Comparison of ENCODE assay signal across 1 cellular context in the genomic region with DNA sequence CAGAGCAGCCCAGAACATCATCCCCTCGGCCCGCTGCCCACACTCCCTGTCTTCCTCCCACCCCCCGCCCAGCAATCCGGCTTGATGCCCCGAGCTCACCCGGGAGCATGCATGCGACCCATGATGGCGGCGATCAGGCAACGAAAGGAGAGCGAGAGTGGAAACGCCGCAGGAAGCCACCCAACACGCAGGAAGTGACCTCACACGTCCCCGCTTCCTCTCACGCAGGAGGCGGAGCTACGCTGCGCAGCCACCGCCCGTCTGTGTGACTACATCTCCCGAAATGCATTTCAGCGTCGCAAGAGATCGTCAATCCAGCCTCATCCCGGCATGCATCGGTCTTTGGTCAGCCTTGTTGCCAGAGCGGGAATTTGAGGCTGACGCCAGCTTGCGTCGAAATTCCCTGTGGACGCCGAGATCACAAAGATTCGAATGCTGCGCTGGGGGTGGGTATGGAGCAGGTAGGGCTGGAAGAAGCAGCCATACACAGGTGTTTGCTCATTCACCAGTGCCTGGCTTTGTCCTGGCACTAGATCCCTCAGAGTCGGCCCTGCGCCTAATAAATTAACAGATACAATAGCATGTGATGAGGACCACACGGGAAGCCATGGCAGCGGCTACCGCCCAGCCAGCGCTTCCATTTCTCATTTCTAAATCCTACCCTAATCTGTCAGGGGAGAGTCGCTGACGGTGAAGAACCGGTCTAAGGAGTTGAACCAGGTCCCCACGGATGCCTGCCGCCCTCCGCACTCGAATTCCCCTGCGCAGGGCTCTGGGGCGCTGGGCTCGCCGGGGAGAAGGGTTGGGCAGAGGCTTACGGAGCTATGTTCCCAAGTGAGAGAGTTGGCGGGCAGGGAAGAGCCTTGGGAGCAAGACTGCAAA.
A peak's percentile ranks its signal among the peaks of the same experiment; 100 is the strongest.
TF ChIP-seq lines count a peak whose summit lies in the region.

A gene (minus strand): TSS at position 148 of the 882 bp plus-strand sequence. CDS start 26 bp downstream, at position 122.

TF ChIP-seq in HepG2, 621 proteins besides CTCF, POLR2A, EP300 and RAD21 (continued from another document and continues in another):
- TF ChIP-seq SMYD3 (CRISPR knock-in tag; IDR thresholded peaks at IDR 0.05): peak; percentile 91; the same call in 1 of the 2 replicates
- no peak for TF ChIP-seq AKAP8 (CRISPR knock-in tag; IDR thresholded peaks at IDR 0.05)
- TF ChIP-seq, protein P1, sequence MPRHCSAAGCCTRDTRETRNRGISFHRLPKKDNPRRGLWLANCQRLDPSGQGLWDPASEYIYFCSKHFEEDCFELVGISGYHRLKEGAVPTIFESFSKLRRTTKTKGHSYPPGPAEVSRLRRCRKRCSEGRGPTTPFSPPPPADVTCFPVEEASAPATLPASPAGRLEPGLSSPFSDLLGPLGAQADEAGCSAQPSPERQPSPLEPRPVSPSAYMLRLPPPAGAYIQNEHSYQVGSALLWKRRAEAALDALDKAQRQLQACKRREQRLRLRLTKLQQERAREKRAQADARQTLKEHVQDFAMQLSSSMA (CRISPR knock-in tag; IDR thresholded peaks at IDR 0.05): no peak
- TF ChIP-seq, protein P2, sequence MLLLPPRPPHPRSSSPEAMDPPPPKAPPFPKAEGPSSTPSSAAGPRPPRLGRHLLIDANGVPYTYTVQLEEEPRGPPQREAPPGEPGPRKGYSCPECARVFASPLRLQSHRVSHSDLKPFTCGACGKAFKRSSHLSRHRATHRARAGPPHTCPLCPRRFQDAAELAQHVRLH (CRISPR knock-in tag; IDR thresholded peaks at IDR 0.05; ENCODE audit: borderline replicate concordance, low read depth): no peak; the same call in 1 of the 2 replicates
- peak; percentile 96 for TF ChIP-seq RBFOX2 (IDR thresholded peaks at IDR 0.05; ENCODE audit: low read depth, low read length)
- TF ChIP-seq, protein P3, sequence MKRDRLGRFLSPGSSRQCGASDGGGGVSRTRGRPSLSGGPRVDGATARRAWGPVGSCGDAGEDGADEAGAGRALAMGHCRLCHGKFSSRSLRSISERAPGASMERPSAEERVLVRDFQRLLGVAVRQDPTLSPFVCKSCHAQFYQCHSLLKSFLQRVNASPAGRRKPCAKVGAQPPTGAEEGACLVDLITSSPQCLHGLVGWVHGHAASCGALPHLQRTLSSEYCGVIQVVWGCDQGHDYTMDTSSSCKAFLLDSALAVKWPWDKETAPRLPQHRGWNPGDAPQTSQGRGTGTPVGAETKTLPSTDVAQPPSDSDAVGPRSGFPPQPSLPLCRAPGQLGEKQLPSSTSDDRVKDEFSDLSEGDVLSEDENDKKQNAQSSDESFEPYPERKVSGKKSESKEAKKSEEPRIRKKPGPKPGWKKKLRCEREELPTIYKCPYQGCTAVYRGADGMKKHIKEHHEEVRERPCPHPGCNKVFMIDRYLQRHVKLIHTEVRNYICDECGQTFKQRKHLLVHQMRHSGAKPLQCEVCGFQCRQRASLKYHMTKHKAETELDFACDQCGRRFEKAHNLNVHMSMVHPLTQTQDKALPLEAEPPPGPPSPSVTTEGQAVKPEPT (CRISPR knock-in tag; IDR thresholded peaks at IDR 0.05; ENCODE audit: low read depth): no peak; the same call in 1 of the 2 replicates
- no peak for TF ChIP-seq HOXA5 (CRISPR knock-in tag; IDR thresholded peaks at IDR 0.05)
- TF ChIP-seq, protein P4, sequence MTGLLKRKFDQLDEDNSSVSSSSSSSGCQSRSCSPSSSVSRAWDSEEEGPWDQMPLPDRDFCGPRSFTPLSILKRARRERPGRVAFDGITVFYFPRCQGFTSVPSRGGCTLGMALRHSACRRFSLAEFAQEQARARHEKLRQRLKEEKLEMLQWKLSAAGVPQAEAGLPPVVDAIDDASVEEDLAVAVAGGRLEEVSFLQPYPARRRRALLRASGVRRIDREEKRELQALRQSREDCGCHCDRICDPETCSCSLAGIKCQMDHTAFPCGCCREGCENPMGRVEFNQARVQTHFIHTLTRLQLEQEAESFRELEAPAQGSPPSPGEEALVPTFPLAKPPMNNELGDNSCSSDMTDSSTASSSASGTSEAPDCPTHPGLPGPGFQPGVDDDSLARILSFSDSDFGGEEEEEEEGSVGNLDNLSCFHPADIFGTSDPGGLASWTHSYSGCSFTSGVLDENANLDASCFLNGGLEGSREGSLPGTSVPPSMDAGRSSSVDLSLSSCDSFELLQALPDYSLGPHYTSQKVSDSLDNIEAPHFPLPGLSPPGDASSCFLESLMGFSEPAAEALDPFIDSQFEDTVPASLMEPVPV (CRISPR knock-in tag; IDR thresholded peaks at IDR 0.05): peak; percentile 93
- TF ChIP-seq, protein P5, sequence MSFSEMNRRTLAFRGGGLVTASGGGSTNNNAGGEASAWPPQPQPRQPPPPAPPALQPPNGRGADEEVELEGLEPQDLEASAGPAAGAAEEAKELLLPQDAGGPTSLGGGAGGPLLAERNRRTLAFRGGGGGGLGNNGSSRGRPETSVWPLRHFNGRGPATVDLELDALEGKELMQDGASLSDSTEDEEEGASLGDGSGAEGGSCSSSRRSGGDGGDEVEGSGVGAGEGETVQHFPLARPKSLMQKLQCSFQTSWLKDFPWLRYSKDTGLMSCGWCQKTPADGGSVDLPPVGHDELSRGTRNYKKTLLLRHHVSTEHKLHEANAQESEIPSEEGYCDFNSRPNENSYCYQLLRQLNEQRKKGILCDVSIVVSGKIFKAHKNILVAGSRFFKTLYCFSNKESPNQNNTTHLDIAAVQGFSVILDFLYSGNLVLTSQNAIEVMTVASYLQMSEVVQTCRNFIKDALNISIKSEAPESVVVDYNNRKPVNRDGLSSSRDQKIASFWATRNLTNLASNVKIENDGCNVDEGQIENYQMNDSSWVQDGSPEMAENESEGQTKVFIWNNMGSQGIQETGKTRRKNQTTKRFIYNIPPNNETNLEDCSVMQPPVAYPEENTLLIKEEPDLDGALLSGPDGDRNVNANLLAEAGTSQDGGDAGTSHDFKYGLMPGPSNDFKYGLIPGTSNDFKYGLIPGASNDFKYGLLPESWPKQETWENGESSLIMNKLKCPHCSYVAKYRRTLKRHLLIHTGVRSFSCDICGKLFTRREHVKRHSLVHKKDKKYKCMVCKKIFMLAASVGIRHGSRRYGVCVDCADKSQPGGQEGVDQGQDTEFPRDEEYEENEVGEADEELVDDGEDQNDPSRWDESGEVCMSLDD (CRISPR knock-in tag; IDR thresholded peaks at IDR 0.05; ENCODE audit: borderline replicate concordance): no peak
- TF ChIP-seq SRSF4 (IDR thresholded peaks at IDR 0.05; ENCODE audit: low read depth, low read length, poor library complexity, severe bottlenecking): no peak
- TF ChIP-seq, protein P6, sequence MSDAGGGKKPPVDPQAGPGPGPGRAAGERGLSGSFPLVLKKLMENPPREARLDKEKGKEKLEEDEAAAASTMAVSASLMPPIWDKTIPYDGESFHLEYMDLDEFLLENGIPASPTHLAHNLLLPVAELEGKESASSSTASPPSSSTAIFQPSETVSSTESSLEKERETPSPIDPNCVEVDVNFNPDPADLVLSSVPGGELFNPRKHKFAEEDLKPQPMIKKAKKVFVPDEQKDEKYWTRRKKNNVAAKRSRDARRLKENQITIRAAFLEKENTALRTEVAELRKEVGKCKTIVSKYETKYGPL (CRISPR knock-in tag; IDR thresholded peaks at IDR 0.05): no peak
- TF ChIP-seq, protein P7, sequence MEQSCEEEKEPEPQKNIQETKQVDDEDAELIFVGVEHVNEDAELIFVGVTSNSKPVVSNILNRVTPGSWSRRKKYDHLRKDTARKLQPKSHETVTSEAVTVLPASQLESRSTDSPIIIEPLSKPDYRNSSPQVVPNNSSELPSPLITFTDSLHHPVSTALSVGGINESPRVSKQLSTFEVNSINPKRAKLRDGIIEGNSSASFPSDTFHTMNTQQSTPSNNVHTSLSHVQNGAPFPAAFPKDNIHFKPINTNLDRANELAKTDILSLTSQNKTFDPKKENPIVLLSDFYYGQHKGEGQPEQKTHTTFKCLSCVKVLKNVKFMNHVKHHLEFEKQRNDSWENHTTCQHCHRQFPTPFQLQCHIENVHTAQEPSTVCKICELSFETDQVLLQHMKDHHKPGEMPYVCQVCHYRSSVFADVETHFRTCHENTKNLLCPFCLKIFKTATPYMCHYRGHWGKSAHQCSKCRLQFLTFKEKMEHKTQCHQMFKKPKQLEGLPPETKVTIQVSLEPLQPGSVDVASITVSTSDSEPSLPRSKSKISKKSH (CRISPR knock-in tag; IDR thresholded peaks at IDR 0.05; ENCODE audit: borderline replicate concordance): peak; percentile 85
- TF ChIP-seq, protein P8, sequence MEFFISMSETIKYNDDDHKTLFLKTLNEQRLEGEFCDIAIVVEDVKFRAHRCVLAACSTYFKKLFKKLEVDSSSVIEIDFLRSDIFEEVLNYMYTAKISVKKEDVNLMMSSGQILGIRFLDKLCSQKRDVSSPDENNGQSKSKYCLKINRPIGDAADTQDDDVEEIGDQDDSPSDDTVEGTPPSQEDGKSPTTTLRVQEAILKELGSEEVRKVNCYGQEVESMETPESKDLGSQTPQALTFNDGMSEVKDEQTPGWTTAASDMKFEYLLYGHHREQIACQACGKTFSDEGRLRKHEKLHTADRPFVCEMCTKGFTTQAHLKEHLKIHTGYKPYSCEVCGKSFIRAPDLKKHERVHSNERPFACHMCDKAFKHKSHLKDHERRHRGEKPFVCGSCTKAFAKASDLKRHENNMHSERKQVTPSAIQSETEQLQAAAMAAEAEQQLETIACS (CRISPR knock-in tag; IDR thresholded peaks at IDR 0.05): no peak
- TF ChIP-seq POLR2AphosphoS2 (IDR thresholded peaks at IDR 0.05; ENCODE audit: low read depth, low read length): peak; percentile 77; the same call in 1 of the 2 replicates
- TF ChIP-seq SRSF9 (IDR thresholded peaks at IDR 0.05; ENCODE audit: borderline replicate concordance, insufficient read depth, low read depth, low read length, poor library complexity, severe bottlenecking): no peak
- TF ChIP-seq ZSCAN12 (CRISPR knock-in tag; IDR thresholded peaks at IDR 0.05): no peak
- no peak for TF ChIP-seq ZSCAN22 (CRISPR knock-in tag; IDR thresholded peaks at IDR 0.05)
- TF ChIP-seq TMF1 (CRISPR knock-in tag; IDR thresholded peaks at IDR 0.05; ENCODE audit: low read depth): peak; percentile 89
- TF ChIP-seq KAT8 (CRISPR knock-in tag; IDR thresholded peaks at IDR 0.05): peak; percentile 95
- TF ChIP-seq ZFP36L2 (CRISPR knock-in tag; IDR thresholded peaks at IDR 0.05): no peak
- TF ChIP-seq ZBTB7B (CRISPR knock-in tag; IDR thresholded peaks at IDR 0.05): peak; percentile 13; the same call in 1 of the 2 replicates
- TF ChIP-seq, protein P9, sequence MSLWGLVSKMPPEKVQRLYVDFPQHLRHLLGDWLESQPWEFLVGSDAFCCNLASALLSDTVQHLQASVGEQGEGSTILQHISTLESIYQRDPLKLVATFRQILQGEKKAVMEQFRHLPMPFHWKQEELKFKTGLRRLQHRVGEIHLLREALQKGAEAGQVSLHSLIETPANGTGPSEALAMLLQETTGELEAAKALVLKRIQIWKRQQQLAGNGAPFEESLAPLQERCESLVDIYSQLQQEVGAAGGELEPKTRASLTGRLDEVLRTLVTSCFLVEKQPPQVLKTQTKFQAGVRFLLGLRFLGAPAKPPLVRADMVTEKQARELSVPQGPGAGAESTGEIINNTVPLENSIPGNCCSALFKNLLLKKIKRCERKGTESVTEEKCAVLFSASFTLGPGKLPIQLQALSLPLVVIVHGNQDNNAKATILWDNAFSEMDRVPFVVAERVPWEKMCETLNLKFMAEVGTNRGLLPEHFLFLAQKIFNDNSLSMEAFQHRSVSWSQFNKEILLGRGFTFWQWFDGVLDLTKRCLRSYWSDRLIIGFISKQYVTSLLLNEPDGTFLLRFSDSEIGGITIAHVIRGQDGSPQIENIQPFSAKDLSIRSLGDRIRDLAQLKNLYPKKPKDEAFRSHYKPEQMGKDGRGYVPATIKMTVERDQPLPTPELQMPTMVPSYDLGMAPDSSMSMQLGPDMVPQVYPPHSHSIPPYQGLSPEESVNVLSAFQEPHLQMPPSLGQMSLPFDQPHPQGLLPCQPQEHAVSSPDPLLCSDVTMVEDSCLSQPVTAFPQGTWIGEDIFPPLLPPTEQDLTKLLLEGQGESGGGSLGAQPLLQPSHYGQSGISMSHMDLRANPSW (CRISPR knock-in tag; IDR thresholded peaks at IDR 0.05; ENCODE audit: borderline replicate concordance): peak; percentile 33; the same call in 1 of the 2 replicates
- TF ChIP-seq RFX3 (CRISPR knock-in tag; IDR thresholded peaks at IDR 0.05): no peak
- TF ChIP-seq, protein P10, sequence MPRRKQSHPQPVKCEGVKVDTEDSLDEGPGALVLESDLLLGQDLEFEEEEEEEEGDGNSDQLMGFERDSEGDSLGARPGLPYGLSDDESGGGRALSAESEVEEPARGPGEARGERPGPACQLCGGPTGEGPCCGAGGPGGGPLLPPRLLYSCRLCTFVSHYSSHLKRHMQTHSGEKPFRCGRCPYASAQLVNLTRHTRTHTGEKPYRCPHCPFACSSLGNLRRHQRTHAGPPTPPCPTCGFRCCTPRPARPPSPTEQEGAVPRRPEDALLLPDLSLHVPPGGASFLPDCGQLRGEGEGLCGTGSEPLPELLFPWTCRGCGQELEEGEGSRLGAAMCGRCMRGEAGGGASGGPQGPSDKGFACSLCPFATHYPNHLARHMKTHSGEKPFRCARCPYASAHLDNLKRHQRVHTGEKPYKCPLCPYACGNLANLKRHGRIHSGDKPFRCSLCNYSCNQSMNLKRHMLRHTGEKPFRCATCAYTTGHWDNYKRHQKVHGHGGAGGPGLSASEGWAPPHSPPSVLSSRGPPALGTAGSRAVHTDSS (CRISPR knock-in tag; conservative IDR thresholded peaks at IDR 0.05): no peak
- TF ChIP-seq, protein P11, sequence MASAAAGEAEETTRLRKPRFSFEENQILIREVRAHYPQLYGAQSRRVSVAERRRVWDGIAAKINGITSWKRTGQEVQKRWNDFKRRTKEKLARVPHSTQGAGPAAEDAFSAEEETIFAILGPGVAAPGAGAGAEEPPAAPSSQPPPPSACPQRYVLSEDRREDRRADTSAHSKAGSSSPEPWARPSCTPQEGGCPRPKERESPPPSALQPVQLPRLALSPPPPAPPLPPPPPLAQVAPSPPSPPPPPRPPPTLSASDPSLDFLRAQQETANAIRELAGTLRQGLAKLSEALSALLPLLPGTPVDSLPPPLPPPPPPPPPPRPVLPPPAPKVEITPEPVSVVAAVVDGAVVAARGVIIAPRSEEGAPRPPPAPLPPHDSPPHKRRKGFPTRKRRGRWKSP (CRISPR knock-in tag; IDR thresholded peaks at IDR 0.05): peak; percentile 78; the same call in 1 of the 2 replicates
- TF ChIP-seq, protein P12, sequence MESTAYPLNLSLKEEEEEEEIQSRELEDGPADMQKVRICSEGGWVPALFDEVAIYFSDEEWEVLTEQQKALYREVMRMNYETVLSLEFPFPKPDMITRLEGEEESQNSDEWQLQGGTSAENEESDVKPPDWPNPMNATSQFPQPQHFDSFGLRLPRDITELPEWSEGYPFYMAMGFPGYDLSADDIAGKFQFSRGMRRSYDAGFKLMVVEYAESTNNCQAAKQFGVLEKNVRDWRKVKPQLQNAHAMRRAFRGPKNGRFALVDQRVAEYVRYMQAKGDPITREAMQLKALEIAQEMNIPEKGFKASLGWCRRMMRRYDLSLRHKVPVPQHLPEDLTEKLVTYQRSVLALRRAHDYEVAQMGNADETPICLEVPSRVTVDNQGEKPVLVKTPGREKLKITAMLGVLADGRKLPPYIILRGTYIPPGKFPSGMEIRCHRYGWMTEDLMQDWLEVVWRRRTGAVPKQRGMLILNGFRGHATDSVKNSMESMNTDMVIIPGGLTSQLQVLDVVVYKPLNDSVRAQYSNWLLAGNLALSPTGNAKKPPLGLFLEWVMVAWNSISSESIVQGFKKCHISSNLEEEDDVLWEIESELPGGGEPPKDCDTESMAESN (CRISPR knock-in tag; conservative IDR thresholded peaks at IDR 0.05): peak; percentile 86; the same call in 1 of the 2 replicates
- TF ChIP-seq, protein P13, sequence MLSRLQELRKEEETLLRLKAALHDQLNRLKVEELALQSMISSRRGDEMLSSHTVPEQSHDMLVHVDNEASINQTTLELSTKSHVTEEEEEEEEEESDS (CRISPR knock-in tag; IDR thresholded peaks at IDR 0.05; ENCODE audit: borderline replicate concordance): peak; percentile 83
- peak; percentile 94 for TF ChIP-seq SAP130 (CRISPR knock-in tag; IDR thresholded peaks at IDR 0.05; ENCODE audit: low read depth)
- 0 out of 2 replicates have a peak, but pooled peaks have one; percentile 14 for TF ChIP-seq BRCA1 (CRISPR knock-in tag; IDR thresholded peaks at IDR 0.05)
- no peak; the same call in 1 of the 2 replicates for TF ChIP-seq ZNF841 (CRISPR knock-in tag; IDR thresholded peaks at IDR 0.05; ENCODE audit: borderline replicate concordance)
- peak; percentile 82 for TF ChIP-seq ERF (CRISPR knock-in tag; IDR thresholded peaks at IDR 0.05)
- 0 out of 2 replicates have a peak, but pooled peaks have one; percentile 30 for TF ChIP-seq ZNF44 (CRISPR knock-in tag; IDR thresholded peaks at IDR 0.05)
